Comparison of ENCODE assay signal across 1 cellular context in genomic region chr16:2196162-2196980, GRCh38.
A peak's percentile ranks its signal among the peaks of the same experiment; 100 is the strongest.
TF ChIP-seq lines count a peak whose summit lies in the region.

A gene with protein sequence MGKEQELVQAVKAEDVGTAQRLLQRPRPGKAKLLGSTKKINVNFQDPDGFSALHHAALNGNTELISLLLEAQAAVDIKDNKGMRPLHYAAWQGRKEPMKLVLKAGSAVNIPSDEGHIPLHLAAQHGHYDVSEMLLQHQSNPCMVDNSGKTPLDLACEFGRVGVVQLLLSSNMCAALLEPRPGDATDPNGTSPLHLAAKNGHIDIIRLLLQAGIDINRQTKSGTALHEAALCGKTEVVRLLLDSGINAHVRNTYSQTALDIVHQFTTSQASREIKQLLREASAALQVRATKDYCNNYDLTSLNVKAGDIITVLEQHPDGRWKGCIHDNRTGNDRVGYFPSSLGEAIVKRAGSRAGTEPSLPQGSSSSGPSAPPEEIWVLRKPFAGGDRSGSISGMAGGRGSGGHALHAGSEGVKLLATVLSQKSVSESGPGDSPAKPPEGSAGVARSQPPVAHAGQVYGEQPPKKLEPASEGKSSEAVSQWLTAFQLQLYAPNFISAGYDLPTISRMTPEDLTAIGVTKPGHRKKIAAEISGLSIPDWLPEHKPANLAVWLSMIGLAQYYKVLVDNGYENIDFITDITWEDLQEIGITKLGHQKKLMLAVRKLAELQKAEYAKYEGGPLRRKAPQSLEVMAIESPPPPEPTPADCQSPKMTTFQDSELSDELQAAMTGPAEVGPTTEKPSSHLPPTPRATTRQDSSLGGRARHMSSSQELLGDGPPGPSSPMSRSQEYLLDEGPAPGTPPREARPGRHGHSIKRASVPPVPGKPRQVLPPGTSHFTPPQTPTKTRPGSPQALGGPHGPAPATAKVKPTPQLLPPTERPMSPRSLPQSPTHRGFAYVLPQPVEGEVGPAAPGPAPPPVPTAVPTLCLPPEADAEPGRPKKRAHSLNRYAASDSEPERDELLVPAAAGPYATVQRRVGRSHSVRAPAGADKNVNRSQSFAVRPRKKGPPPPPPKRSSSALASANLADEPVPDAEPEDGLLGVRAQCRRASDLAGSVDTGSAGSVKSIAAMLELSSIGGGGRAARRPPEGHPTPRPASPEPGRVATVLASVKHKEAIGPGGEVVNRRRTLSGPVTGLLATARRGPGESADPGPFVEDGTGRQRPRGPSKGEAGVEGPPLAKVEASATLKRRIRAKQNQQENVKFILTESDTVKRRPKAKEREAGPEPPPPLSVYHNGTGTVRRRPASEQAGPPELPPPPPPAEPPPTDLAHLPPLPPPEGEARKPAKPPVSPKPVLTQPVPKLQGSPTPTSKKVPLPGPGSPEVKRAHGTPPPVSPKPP (N-terminal part only) (minus strand): TSS chr16:2196605. CDS start chr16:2196432, 173 bp downstream.

TF ChIP-seq in H1, 55 proteins besides CTCF, POLR2A, EP300 and RAD21 (continued from another document):
- TF ChIP-seq CBX5 (IDR thresholded peaks at IDR 0.05; ENCODE audit: low read depth, low read length): no peak
- peak; percentile 2 for TF ChIP-seq KDM4A (IDR thresholded peaks at IDR 0.05; ENCODE audit: low read depth, low read length, severe bottlenecking)
- TF ChIP-seq TEAD4 (IDR thresholded peaks at IDR 0.05; ENCODE audit: low read depth, low read length): no peak
- TF ChIP-seq SP1 (IDR thresholded peaks at IDR 0.05; ENCODE audit: low read depth, low read length): no peak
- TF ChIP-seq MAX (IDR thresholded peaks at IDR 0.05): peak; percentile 26; the same call in 1 of the 2 replicates
- TF ChIP-seq SP4 (IDR thresholded peaks at IDR 0.05; ENCODE audit: low read length): no peak
- no peak for TF ChIP-seq RNF2 (IDR thresholded peaks at IDR 0.05; ENCODE audit: borderline replicate concordance, low read depth, low read length, missing control alignments, poor library complexity, severe bottlenecking)
- 0 out of 2 replicates have a peak, but pooled peaks have one; percentile 20 for TF ChIP-seq FOSL1 (IDR thresholded peaks at IDR 0.05; ENCODE audit: insufficient read depth, low read depth, low read length)
TF ChIP-seq in H1: peak in this region for 3.
